ENCODE assay signal across 17 cellular contexts in the genomic region with DNA sequence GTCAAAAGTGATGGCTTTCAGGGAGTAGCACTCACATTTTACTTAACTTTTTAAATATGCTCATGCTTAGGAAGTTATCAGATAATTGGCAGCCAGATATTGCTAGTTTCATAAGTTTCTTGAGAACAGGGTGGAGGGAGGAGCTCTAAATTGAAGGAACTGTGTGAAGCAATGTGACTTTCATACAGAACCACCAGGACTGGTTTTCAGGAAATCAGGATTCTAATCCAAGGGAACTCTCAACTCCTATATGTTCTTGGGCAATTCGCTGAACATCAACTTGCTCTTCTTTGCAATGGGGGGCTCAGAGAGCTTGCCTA. TPM values are rescaled to one million over a fixed set of nuclear protein-coding genes. Genes with fewer than 3 reads are reported as not detected.
DNase-seq lines count a peak whose midpoint lies in the region; ATAC-seq and TF ChIP-seq lines count a peak whose summit lies in the region.
"Had no signal": no experiment of that assay in that cellular context is flagged by ENCODE, and none has a peak within 500 bp of the region (broad histone marks: within the 10 kb centered on the region; RNA-seq: fewer than 3 reads in every experiment).

No MANE protein-coding gene starts in this region.

- peak overlapping the region; percentile 59 for H3K27ac ChIP-seq in subcutaneous abdominal adipose tissue (ENCODE audit: low read depth, low read length)
- H3K27ac ChIP-seq: A549, tibial artery had no signal

- peak overlapping the region in 2 of 5 donors; percentile 13 to 64 for H3K9ac ChIP-seq in subcutaneous abdominal adipose tissue (ENCODE audit: low read length in 5 of 5)

- H3K4me3 ChIP-seq in fibroblast of pulmonary artery (replicated peaks; ENCODE audit: low read depth, low read length): peak overlapping the region; percentile 32
- no peak overlapping the region for H3K4me3 ChIP-seq in subcutaneous abdominal adipose tissue (ENCODE audit: low read depth in 1 of 5, low read length in 5 of 5)
- H3K4me3 ChIP-seq: A549, tibial artery had no signal

- no peak for DNase-seq in activated CD8-positive, alpha-beta memory T cell treated with anti-CD3 and anti-CD28 coated beads, Interleukin-2, amount 10 ng/mL, durations not matched to agents 7 days and 5 days
- no peak for DNase-seq in activated CD8-positive, alpha-beta memory T cell treated with anti-CD3 and anti-CD28 coated beads for 24 hours
- no peak for DNase-seq in activated naive CD8-positive, alpha-beta T cell treated with anti-CD3 and anti-CD28 coated beads for 36 hours
- DNase-seq in fibroblast of pulmonary artery (ENCODE audit: low read depth): no peak
- no peak for DNase-seq in D341Med (ENCODE audit: low spot score)
- no peak for DNase-seq in T-cell
- DNase-seq in NCI-H2171 (lab: John Stamatoyannopoulos, UW): no peak
- DNase-seq: caudate nucleus, GOT3, NCI-H1417, NCI-H524, RPMI8226, tibial artery had no signal

- POLR2A ChIA-PET in T-cell (lab: Charles Lee): interaction anchor here (0.5 to 1.1 kb wide), 3 partner anchors 10 to 19 kb away, joined by 3 to 11 read pairs (median 4); no protein-coding TSS in a partner anchor

- H3K4me1 Mint-ChIP-seq in activated CD8-positive, alpha-beta memory T cell treated with anti-CD3 and anti-CD28 coated beads, Interleukin-2, amount 10 ng/mL, durations not matched to agents 7 days and 5 days: peaks cover 53% of the 10 kb centered on the region
- peaks cover 53% of the 10 kb centered on the region for H3K4me1 Mint-ChIP-seq in activated naive CD8-positive, alpha-beta T cell treated with anti-CD3 and anti-CD28 coated beads for 36 hours
- H3K4me1 Mint-ChIP-seq in T-cell: peaks cover 40 to 52% (median 50%) of the 10 kb centered on the region in 3 donors

- no peak for TF ChIP-seq CTCF in fibroblast of pulmonary artery (IDR thresholded peaks at IDR 0.05; ENCODE audit: low read length, missing control alignments)

- CTCF ChIA-PET in activated CD8-positive, alpha-beta memory T cell treated with anti-CD3 and anti-CD28 coated beads, Interleukin-2, amount 10 ng/mL, durations not matched to agents 7 days and 5 days (lab: Charles Lee): interaction anchor here (1.2 kb wide), 1 partner anchor 17 kb away, joined by 5 read pairs; a partner anchor contains a TSS
- CTCF ChIA-PET in T-cell (lab: Charles Lee): interaction anchor here in 1 of 2 donors (0.6 kb wide), 2 partner anchors 17 to 879 kb away, joined by 4 to 9 read pairs; no protein-coding TSS in a partner anchor

- no peaks in the 10 kb centered on the region for H3K27me3 ChIP-seq in subcutaneous abdominal adipose tissue (ENCODE audit: control insufficient read depth in 5 of 5, insufficient read depth in 4 of 5, low read length in 5 of 5)
- H3K27me3 ChIP-seq: tibial artery had no signal

- H3K36me3 ChIP-seq in subcutaneous abdominal adipose tissue (ENCODE audit: control insufficient read depth in 5 of 5, insufficient read depth in 5 of 5, low read length in 5 of 5): peaks cover 20 to 34% (median 25%) of the 10 kb centered on the region in 5 donors

- H3K9me3 ChIP-seq in subcutaneous abdominal adipose tissue (ENCODE audit: control insufficient read depth in 5 of 5, low read length in 5 of 5): no peaks in the 10 kb centered on the region
- H3K9me3 ChIP-seq: A549, tibial artery had no signal

- peaks cover 2 to 32% (median 20%) of the 10 kb centered on the region in 5 donors for H3K4me1 ChIP-seq in subcutaneous abdominal adipose tissue (ENCODE audit: control insufficient read depth in 5 of 5, insufficient read depth in 5 of 5, low read length in 5 of 5)

- H3K9me3 Mint-ChIP-seq in activated CD8-positive, alpha-beta memory T cell treated with anti-CD3 and anti-CD28 coated beads, Interleukin-2, amount 10 ng/mL, durations not matched to agents 7 days and 5 days (ENCODE audit: low read depth): no peaks in the 10 kb centered on the region
- no peaks in the 10 kb centered on the region for H3K9me3 Mint-ChIP-seq in activated naive CD8-positive, alpha-beta T cell treated with anti-CD3 and anti-CD28 coated beads for 36 hours
- H3K9me3 Mint-ChIP-seq in T-cell: no peaks in the 10 kb centered on the region

- H3K27ac Mint-ChIP-seq in activated CD8-positive, alpha-beta memory T cell treated with anti-CD3 and anti-CD28 coated beads, Interleukin-2, amount 10 ng/mL, durations not matched to agents 7 days and 5 days: peak overlapping the region; percentile 85
- peak overlapping the region; percentile 92 for H3K27ac Mint-ChIP-seq in activated naive CD8-positive, alpha-beta T cell treated with anti-CD3 and anti-CD28 coated beads for 36 hours
- peak overlapping the region in 1 of 2 donors; percentile 59 for H3K27ac Mint-ChIP-seq in T-cell

- no peak for ATAC-seq in activated CD8-positive, alpha-beta memory T cell treated with anti-CD3 and anti-CD28 coated beads, Interleukin-2, amount 10 ng/mL, durations not matched to agents 7 days and 5 days
- no peak for ATAC-seq in T-cell (replicated peaks in 1 of 4)
- ATAC-seq: A549, esophagus mucosa, sciatic nerve had no signal

- peaks cover 62% of the 10 kb centered on the region for H3K36me3 Mint-ChIP-seq in activated CD8-positive, alpha-beta memory T cell treated with anti-CD3 and anti-CD28 coated beads, Interleukin-2, amount 10 ng/mL, durations not matched to agents 7 days and 5 days
- peaks cover 63% of the 10 kb centered on the region for H3K36me3 Mint-ChIP-seq in activated naive CD8-positive, alpha-beta T cell treated with anti-CD3 and anti-CD28 coated beads for 36 hours
- peaks cover 16% of the 10 kb centered on the region for H3K36me3 Mint-ChIP-seq in T-cell

- H3K4me3 Mint-ChIP-seq in activated CD8-positive, alpha-beta memory T cell treated with anti-CD3 and anti-CD28 coated beads, Interleukin-2, amount 10 ng/mL, durations not matched to agents 7 days and 5 days: no peak overlapping the region
- H3K4me3 Mint-ChIP-seq in activated naive CD8-positive, alpha-beta T cell treated with anti-CD3 and anti-CD28 coated beads for 36 hours: no peak overlapping the region
- H3K4me3 Mint-ChIP-seq in T-cell: no peak overlapping the region

- H3K27me3 Mint-ChIP-seq in activated CD8-positive, alpha-beta memory T cell treated with anti-CD3 and anti-CD28 coated beads, Interleukin-2, amount 10 ng/mL, durations not matched to agents 7 days and 5 days: no peaks in the 10 kb centered on the region
- H3K27me3 Mint-ChIP-seq in activated naive CD8-positive, alpha-beta T cell treated with anti-CD3 and anti-CD28 coated beads for 36 hours: no peaks in the 10 kb centered on the region
- no peaks in the 10 kb centered on the region for H3K27me3 Mint-ChIP-seq in T-cell

RNA-seq across cellular contexts. Expression of a gene that starts 2.8 kb away (rescaled TPM):
- total RNA-seq in activated CD8-positive, alpha-beta memory T cell treated with anti-CD3 and anti-CD28 coated beads, Interleukin-2, amount 10 ng/mL, durations not matched to agents 7 days and 5 days: 1 to 10 TPM; 5.9 to 6.8 TPM
- 1 to 10 TPM; 3.8 to 4.3 TPM for total RNA-seq in activated naive CD8-positive, alpha-beta T cell treated with anti-CD3 and anti-CD28 coated beads for 36 hours
- 1 to 10 TPM; 3.3 to 8.4 (median 5.2) TPM for total RNA-seq in T-cell

RNA-seq across cellular contexts. Expression of a gene that starts 17.3 kb away (rescaled TPM):
- total RNA-seq in activated CD8-positive, alpha-beta memory T cell treated with anti-CD3 and anti-CD28 coated beads, Interleukin-2, amount 10 ng/mL, durations not matched to agents 7 days and 5 days: 100 to 1,000 TPM; 135 to 158 TPM
- 100 to 1,000 TPM; 207 to 235 TPM for total RNA-seq in activated naive CD8-positive, alpha-beta T cell treated with anti-CD3 and anti-CD28 coated beads for 36 hours
- total RNA-seq in T-cell: 10 to 100 TPM; 37.0 to 50.5 (median 43.7) TPM

RNA-seq across cellular contexts. Expression of a gene that starts 17.5 kb away (rescaled TPM):
- total RNA-seq in activated CD8-positive, alpha-beta memory T cell treated with anti-CD3 and anti-CD28 coated beads, Interleukin-2, amount 10 ng/mL, durations not matched to agents 7 days and 5 days: 10 to 100 TPM; 48.5 to 54.4 TPM
- total RNA-seq in activated naive CD8-positive, alpha-beta T cell treated with anti-CD3 and anti-CD28 coated beads for 36 hours: 10 to 100 TPM; 90.7 to 96.8 TPM
- 10 to 100 TPM; 37.0 to 46.6 (median 40.8) TPM for total RNA-seq in T-cell
